Comparison of ENCODE assay signal across 32 cellular contexts in genomic region chr12:53239643-53240258, GRCh38. TPM values are rescaled to one million over a fixed set of nuclear protein-coding genes. Genes with fewer than 3 reads are reported as not detected.
"Had no signal": no experiment of that assay in that cellular context is flagged by ENCODE, and none has a peak within 500 bp of the region (broad histone marks: within the 10 kb centered on the region; RNA-seq: fewer than 3 reads in every experiment).

No MANE protein-coding gene starts in this region.

- H3K4me3 Mint-ChIP-seq: activated naive CD8-positive, alpha-beta T cell treated with anti-CD3 and anti-CD28 coated beads, Interleukin-2, amount 10 ng/mL, durations not matched to agents 7 days and 5 days; activated T-cell treated with anti-CD3 and anti-CD28 coated beads, Interleukin-2, amount 50 U/mL, for 72 hours; brain; mesothelial cell of epicardium; naive B cell; nephron progenitor cell had no signal

- H3K9me3 ChIP-seq: ascending aorta, colonic mucosa, gastrocnemius medialis, neutrophil, ovary, stomach, tibial artery, upper lobe of right lung had no signal

- H3K4me1 ChIP-seq: ascending aorta, colonic mucosa, gastrocnemius medialis, stomach had no signal

- H3K4me3 ChIP-seq: ascending aorta, cardiac muscle cell, colonic mucosa, gastrocnemius medialis, ovary, skin epidermis, stomach, tibial artery, upper lobe of right lung had no signal

- H3K36me3 Mint-ChIP-seq: activated naive CD8-positive, alpha-beta T cell treated with anti-CD3 and anti-CD28 coated beads, Interleukin-2, amount 10 ng/mL, durations not matched to agents 7 days and 5 days; brain; mesothelial cell of epicardium; naive B cell had no signal

- DNase-seq: activated effector memory CD4-positive, alpha-beta T cell treated with Interleukin-2 at 50 U/mL for 16 hours; activated naive CD4-positive, alpha-beta T cell treated with Interleukin-2 at 50 U/mL for 16 hours; activated naive CD8-positive, alpha-beta T cell treated with anti-CD3 and anti-CD28 coated beads, Interleukin-2, amount 10 ng/mL, durations not matched to agents 7 days and 5 days; activated T-cell treated with anti-CD3 and anti-CD28 coated beads for 4 hours; activated T-cell treated with anti-CD3 and anti-CD28 coated beads, Interleukin-2, amount 50 U/mL, for 72 hours; cerebellar nuclear complex; colonic mucosa; effector CD8-positive, alpha-beta T cell; gastrocnemius medialis; hippocampal formation; kidney; left colon; mammary epithelial cell; naive B cell; nephron progenitor cell; ovary; retina; stimulated activated CD4-positive, alpha-beta T cell treated with anti-CD3 and anti-CD28 coated beads, Interleukin-12 subunit alpha, Interleukin-12 subunit beta, amount 100 ng/mL, for 4 hours; stimulated activated CD4-positive, alpha-beta T cell treated with anti-CD3 and anti-CD28 coated beads, Interleukin-4, amount 100 ng/mL, for 1 hour; stomach; T-helper 1 cell; tibial artery; upper lobe of right lung had no signal

- H3K27ac ChIP-seq: ascending aorta, cardiac muscle cell, colonic mucosa, gastrocnemius medialis, neutrophil, ovary, skin epidermis, stomach, tibial artery, upper lobe of right lung had no signal

- ATAC-seq: activated T-cell treated with anti-CD3 and anti-CD28 coated beads, Interleukin-2, amount 50 U/mL, for 72 hours; gastrocnemius medialis; sciatic nerve; upper lobe of right lung had no signal

- H3K27ac Mint-ChIP-seq: activated naive CD8-positive, alpha-beta T cell treated with anti-CD3 and anti-CD28 coated beads, Interleukin-2, amount 10 ng/mL, durations not matched to agents 7 days and 5 days; activated T-cell treated with anti-CD3 and anti-CD28 coated beads, Interleukin-2, amount 50 U/mL, for 72 hours; mesothelial cell of epicardium; nephron progenitor cell; progenitor cell of endocrine pancreas had no signal

- H3K36me3 ChIP-seq: ascending aorta, cardiac muscle cell, colonic mucosa, gastrocnemius medialis, neutrophil, ovary, stomach, tibial artery, upper lobe of right lung had no signal

- H3K27me3 ChIP-seq: ascending aorta, cardiac muscle cell, colonic mucosa, ovary, upper lobe of right lung had no signal

RNA-seq across cellular contexts. Expression of gene ESPL1, which starts 28.3 kb away (rescaled TPM):
- total RNA-seq: ascending aorta had no signal

RNA-seq across cellular contexts. Expression of gene ITGB7, which starts 32.7 kb away (rescaled TPM):
- total RNA-seq: dermis microvascular lymphatic vessel endothelial cell had no signal
